18 cellular contexts compared by ENCODE assay signal in the genomic region with DNA sequence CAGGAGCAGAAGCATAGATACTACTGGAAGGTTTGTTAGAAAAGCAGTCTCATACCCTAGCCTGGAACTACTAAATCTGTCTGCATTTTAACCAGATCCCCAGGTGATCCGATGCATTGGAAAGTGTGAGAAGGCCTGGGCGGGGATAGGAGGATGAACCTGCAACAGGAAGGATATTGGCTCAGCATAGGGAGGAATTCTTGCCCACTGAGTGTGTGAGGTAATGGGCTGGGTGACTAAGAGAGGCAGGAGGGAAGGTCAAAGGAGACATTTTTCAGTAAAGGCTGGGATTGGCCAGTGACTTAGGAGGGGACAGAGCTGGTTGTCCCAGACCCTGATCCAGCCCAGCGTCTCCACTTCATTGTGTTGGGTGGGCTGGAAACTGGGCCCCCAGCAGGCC.
DNase-seq lines count a peak whose midpoint lies in the region; ATAC-seq and TF ChIP-seq lines count a peak whose summit lies in the region.
"Had no signal": no experiment of that assay in that cellular context is flagged by ENCODE, and none has a peak within 500 bp of the region (broad histone marks: within the 10 kb centered on the region; RNA-seq: fewer than 3 reads in every experiment).

No MANE protein-coding gene starts in this region.

- in situ Hi-C loops in GM13976 (cut with MboI; ENCODE audit: low sequenced_read_pairs, unreplicated experiment), result no loop called here

- H3K27ac ChIP-seq in RWPE1, result no peak overlapping the region
- no peak overlapping the region for H3K27ac ChIP-seq in esophagus squamous epithelium
- H3K27ac ChIP-seq: C4-2B, cardiac muscle cell, neutrophil had no signal

- H3K4me3 ChIP-seq in fibroblast of pulmonary artery (replicated peaks; ENCODE audit: low read depth, low read length) (no peak overlapping the region), esophagus squamous epithelium (no peak overlapping the region)
- H3K4me3 ChIP-seq: cardiac muscle cell had no signal

- intact Hi-C loops in esophagus squamous epithelium (cut with DNase I), result no loop called here

- no peak for TF ChIP-seq POLR2A in esophagus squamous epithelium (IDR thresholded peaks at IDR 0.05)

- ATAC-seq in activated naive CD8-positive, alpha-beta T cell treated with anti-CD3 and anti-CD28 coated beads, Interleukin-2, amount 10 ng/mL, durations not matched to agents 7 days and 5 days (ENCODE audit: low read depth), result no peak
- ATAC-seq in GM18858 (IDR thresholded peaks at IDR 0.05; ENCODE audit: unreplicated experiment), result no peak
- ATAC-seq: activated naive CD8-positive, alpha-beta T cell treated with anti-CD3 and anti-CD28 coated beads, Interleukin-2, amount 50 U/mL, for 24 hours had no signal

- 75 to 84% methylated on average over 1 to 3 of the region's 3 CpGs for WGBS in esophagus squamous epithelium, 2 donors

- H3K27me3 Mint-ChIP-seq in activated naive CD8-positive, alpha-beta T cell treated with anti-CD3 and anti-CD28 coated beads, Interleukin-2, amount 10 ng/mL, durations not matched to agents 7 days and 5 days, result peaks cover 9% of the 10 kb centered on the region
- H3K27me3 Mint-ChIP-seq in activated naive CD8-positive, alpha-beta T cell treated with anti-CD3 and anti-CD28 coated beads for 36 hours, result no peaks in the 10 kb centered on the region

- H3K4me1 ChIP-seq in esophagus squamous epithelium, result peaks cover 0 to 8% (median 0%) of the 10 kb centered on the region in 3 donors

- peak overlapping the region; percentile 4 for H3K27ac Mint-ChIP-seq in activated naive CD8-positive, alpha-beta T cell treated with anti-CD3 and anti-CD28 coated beads, Interleukin-2, amount 10 ng/mL, durations not matched to agents 7 days and 5 days
- no peak overlapping the region for H3K27ac Mint-ChIP-seq in activated naive CD8-positive, alpha-beta T cell treated with anti-CD3 and anti-CD28 coated beads for 36 hours
- H3K27ac Mint-ChIP-seq: activated naive CD8-positive, alpha-beta T cell treated with anti-CD3 and anti-CD28 coated beads, Interleukin-2, amount 50 U/mL, for 24 hours; T-helper 2 cell treated with Interferon-gamma antibody and Interleukin-4, amounts not matched to agents 5 μg/mL and 100 μg/mL, for 36 hours had no signal

- peaks cover 0 to 7% (median 0%) of the 10 kb centered on the region in 4 donors for H3K27me3 ChIP-seq in esophagus squamous epithelium
- H3K27me3 ChIP-seq: cardiac muscle cell had no signal

- no peak overlapping the region for H3K4me3 Mint-ChIP-seq in activated naive CD8-positive, alpha-beta T cell treated with anti-CD3 and anti-CD28 coated beads, Interleukin-2, amount 10 ng/mL, durations not matched to agents 7 days and 5 days
- H3K4me3 Mint-ChIP-seq in activated naive CD8-positive, alpha-beta T cell treated with anti-CD3 and anti-CD28 coated beads for 36 hours, result no peak overlapping the region
- H3K4me3 Mint-ChIP-seq: activated naive CD8-positive, alpha-beta T cell treated with anti-CD3 and anti-CD28 coated beads, Interleukin-2, amount 50 U/mL, for 24 hours; T-helper 2 cell treated with Interferon-gamma antibody and Interleukin-4, amounts not matched to agents 5 μg/mL and 100 μg/mL, for 36 hours had no signal

- no peaks in the 10 kb centered on the region for H3K36me3 Mint-ChIP-seq in activated naive CD8-positive, alpha-beta T cell treated with anti-CD3 and anti-CD28 coated beads, Interleukin-2, amount 10 ng/mL, durations not matched to agents 7 days and 5 days
- no peaks in the 10 kb centered on the region for H3K36me3 Mint-ChIP-seq in activated naive CD8-positive, alpha-beta T cell treated with anti-CD3 and anti-CD28 coated beads for 36 hours

- no peaks in the 10 kb centered on the region for H3K9me3 Mint-ChIP-seq in activated naive CD8-positive, alpha-beta T cell treated with anti-CD3 and anti-CD28 coated beads, Interleukin-2, amount 10 ng/mL, durations not matched to agents 7 days and 5 days
- no peaks in the 10 kb centered on the region for H3K9me3 Mint-ChIP-seq in activated naive CD8-positive, alpha-beta T cell treated with anti-CD3 and anti-CD28 coated beads for 36 hours
- H3K9me3 Mint-ChIP-seq: activated naive CD8-positive, alpha-beta T cell treated with anti-CD3 and anti-CD28 coated beads, Interleukin-2, amount 50 U/mL, for 24 hours; T-helper 2 cell treated with Interferon-gamma antibody and Interleukin-4, amounts not matched to agents 5 μg/mL and 100 μg/mL, for 36 hours had no signal

- TF ChIP-seq CTCF in RWPE1 (conservative IDR thresholded peaks at IDR 0.05; ENCODE audit: low read depth), result no peak
- TF ChIP-seq CTCF in fibroblast of pulmonary artery (IDR thresholded peaks at IDR 0.05; ENCODE audit: low read length, missing control alignments), result no peak
- TF ChIP-seq CTCF in GM13976 (IDR thresholded peaks at IDR 0.05; ENCODE audit: borderline replicate concordance, control extremely low read depth, extremely low read depth, insufficient read depth, missing control alignments), result no peak
- no peak for TF ChIP-seq CTCF in esophagus squamous epithelium (IDR thresholded peaks at IDR 0.05)

- CTCF ChIA-PET in RWPE1 (lab: Yijun Ruan, JAX), result no interaction called here

- POLR2A ChIA-PET in activated naive CD8-positive, alpha-beta T cell treated with anti-CD3 and anti-CD28 coated beads, Interleukin-2, amount 10 ng/mL, durations not matched to agents 7 days and 5 days (lab: Charles Lee), result no interaction called here
- POLR2A ChIA-PET in RWPE1 (lab: Yijun Ruan, JAX; ENCODE audit: low non-redundant PET), result no interaction called here

- no peaks in the 10 kb centered on the region for H3K9me3 ChIP-seq in esophagus squamous epithelium
- H3K9me3 ChIP-seq: neutrophil had no signal

- H3K36me3 ChIP-seq in esophagus squamous epithelium, result no peaks in the 10 kb centered on the region
- H3K36me3 ChIP-seq: cardiac muscle cell, neutrophil had no signal

- no peaks in the 10 kb centered on the region for H3K4me1 Mint-ChIP-seq in activated naive CD8-positive, alpha-beta T cell treated with anti-CD3 and anti-CD28 coated beads, Interleukin-2, amount 10 ng/mL, durations not matched to agents 7 days and 5 days
- H3K4me1 Mint-ChIP-seq in activated naive CD8-positive, alpha-beta T cell treated with anti-CD3 and anti-CD28 coated beads for 36 hours, result no peaks in the 10 kb centered on the region
- H3K4me1 Mint-ChIP-seq: activated naive CD8-positive, alpha-beta T cell treated with anti-CD3 and anti-CD28 coated beads, Interleukin-2, amount 50 U/mL, for 24 hours had no signal

- DNase-seq in activated naive CD8-positive, alpha-beta T cell treated with anti-CD3 and anti-CD28 coated beads, Interleukin-2, amount 10 ng/mL, durations not matched to agents 7 days and 5 days, result no peak
- DNase-seq in activated naive CD8-positive, alpha-beta T cell treated with anti-CD3 and anti-CD28 coated beads for 36 hours, result no peak
- DNase-seq in RWPE1 (ENCODE audit: low spot score), result peak; percentile 44
- peak; percentile 7 for DNase-seq in fibroblast of pulmonary artery (ENCODE audit: low read depth)
- DNase-seq in OCI-M1 (lab: John Stamatoyannopoulos, UW), result no peak
- no peak for DNase-seq in GM13976 (ENCODE audit: low spot score)
- DNase-seq in esophagus squamous epithelium (lab: John Stamatoyannopoulos, UW), result no peak
- DNase-seq: activated CD4-positive, CD25-positive, alpha-beta regulatory T cell treated with anti-CD3 and anti-CD28 coated beads, Interleukin-2, amount 50 U/mL, for 72 hours; activated naive CD8-positive, alpha-beta T cell treated with anti-CD3 and anti-CD28 coated beads, Interleukin-2, amount 50 U/mL, for 24 hours; NCI-H187 treated with DMSO at 0.1 percent for 48 hours; retina; SIG-M5; stimulated activated CD4-positive, alpha-beta T cell treated with anti-CD3 and anti-CD28 coated beads, Interleukin-12 subunit alpha, Interleukin-12 subunit beta, amount 100 ng/mL, for 4 hours had no signal

Comparison
In these comparisons a context has a peak if more than half of its experiments do, and no peak if none do; other contexts are left out.
1. DNase-seq: peak in RWPE1 (single experiment) and fibroblast of pulmonary artery (single experiment); none in activated naive CD8-positive, alpha-beta T cell treated with anti-CD3 and anti-CD28 coated beads, Interleukin-2, amount 10 ng/mL, durations not matched to agents 7 days and 5 days (single experiment), activated naive CD8-positive, alpha-beta T cell treated with anti-CD3 and anti-CD28 coated beads for 36 hours (single experiment), OCI-M1 (single experiment), GM13976 (single experiment) and esophagus squamous epithelium (single experiment).